In the genomic region with DNA sequence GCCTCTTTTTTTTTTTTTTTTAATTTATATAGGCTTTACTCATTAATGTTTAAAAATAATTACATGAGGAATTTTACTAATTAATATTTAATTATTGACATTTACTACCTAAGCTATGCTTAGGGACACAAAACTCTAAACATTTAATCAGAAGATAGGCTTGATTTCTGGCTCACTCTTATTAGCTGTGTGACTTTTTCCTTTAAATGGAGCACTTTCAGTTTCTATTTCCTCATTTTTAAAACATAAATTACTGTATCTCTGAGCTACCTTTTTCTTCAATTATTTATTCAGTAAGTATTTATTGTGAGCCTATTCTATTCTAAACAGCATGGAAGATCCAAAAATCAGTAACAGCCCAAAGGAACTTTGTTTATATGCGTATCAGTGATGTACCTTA, we compare ENCODE assay signal across 20 cellular contexts. TPM values are rescaled to one million over a fixed set of nuclear protein-coding genes. Genes with fewer than 3 reads are reported as not detected.
A peak's percentile ranks its signal among the peaks of the same experiment; 100 is the strongest.
DNase-seq lines count a peak whose midpoint lies in the region; ATAC-seq and TF ChIP-seq lines count a peak whose summit lies in the region.
"Had no signal": no experiment of that assay in that cellular context is flagged by ENCODE, and none has a peak within 500 bp of the region (broad histone marks: within the 10 kb centered on the region; RNA-seq: fewer than 3 reads in every experiment).

No MANE protein-coding gene starts in this region.

- TF ChIP-seq CTCF in SK-N-SH (IDR thresholded peaks at IDR 0.05) (no peak), DOHH2 (IDR thresholded peaks at IDR 0.05; ENCODE audit: low read depth, low read length, poor library complexity, severe bottlenecking) (no peak), neutrophil (IDR thresholded peaks at IDR 0.05) (no peak)

- peak overlapping the region; percentile 89 for H2AFZ ChIP-seq in SK-N-SH (ENCODE audit: low read depth)
- H2AFZ ChIP-seq: neural progenitor cell had no signal

- H3K4me1 ChIP-seq in SK-N-SH (ENCODE audit: control insufficient read depth in 1 of 2, insufficient read depth in 2 of 2, low read depth in 1 of 2, low read length in 1 of 2): peaks cover 0 to 8% of the 10 kb centered on the region in 2 experiments; a peak in 2 of 4 replicates
- H3K4me1 ChIP-seq in DOHH2 (ENCODE audit: control insufficient read depth, low read length): peaks cover 18% of the 10 kb centered on the region
- peaks cover 38 to 49% of the 10 kb centered on the region in 2 experiments for H3K4me1 ChIP-seq in neutrophil (ENCODE audit: control insufficient read depth in 1 of 2, insufficient read depth in 1 of 2, low read depth in 1 of 2, low read length in 1 of 2)
- H3K4me1 ChIP-seq: neural progenitor cell had no signal

- H3F3A ChIP-seq in SK-N-SH (replicated peaks; ENCODE audit: insufficient read depth): peaks cover 21% of the 10 kb centered on the region
- H3F3A ChIP-seq in DOHH2 (ENCODE audit: control insufficient read depth, insufficient read depth): no peaks in the 10 kb centered on the region

- CTCF ChIA-PET in SK-N-SH (lab: Yijun Ruan, JAX): no interaction called here

- H3K27ac ChIP-seq in SK-N-SH (ENCODE audit: low read depth in 2 of 2, low read length in 1 of 2): no peak overlapping the region; a peak in 1 of 4 replicates
- H3K27ac ChIP-seq in DOHH2 (ENCODE audit: low read depth, low read length): no peak overlapping the region
- H3K27ac ChIP-seq in neutrophil: peak overlapping the region; percentile 76
- H3K27ac ChIP-seq: A549, left ventricle myocardium inferior, neural progenitor cell had no signal

- ATAC-seq in SK-N-SH treated with all-trans-retinoic acid at 6 μM for 48 hours: no peak
- no peak for ATAC-seq in activated naive CD8-positive, alpha-beta T cell treated with anti-CD3 and anti-CD28 coated beads, Interleukin-2, amount 10 ng/mL, durations not matched to agents 7 days and 5 days (ENCODE audit: low read depth)
- no peak for ATAC-seq in HG03439 (IDR thresholded peaks at IDR 0.05; ENCODE audit: unreplicated experiment)
- ATAC-seq: A549, mucosa of descending colon, WTC11 had no signal

- peak overlapping the region; percentile 66 for H3K4me3 Mint-ChIP-seq in activated naive CD8-positive, alpha-beta T cell treated with anti-CD3 and anti-CD28 coated beads, Interleukin-2, amount 10 ng/mL, durations not matched to agents 7 days and 5 days
- H3K4me3 Mint-ChIP-seq: brain, neural progenitor cell, WTC11 had no signal

- H3K36me3 ChIP-seq in SK-N-SH (replicated peaks in 1 of 2; ENCODE audit: control insufficient read depth in 1 of 2, insufficient read depth in 2 of 2, low read length in 1 of 2) (no peaks in the 10 kb centered on the region), DOHH2 (ENCODE audit: control insufficient read depth, low read length) (no peaks in the 10 kb centered on the region), neutrophil (no peaks in the 10 kb centered on the region)
- H3K36me3 ChIP-seq: BLaER1 treated with 17β-estradiol and CSF1 and Interleukin-3, amounts not matched to agents 10 nM and 100 nM; left ventricle myocardium inferior; neural progenitor cell had no signal

- no peaks in the 10 kb centered on the region for H3K9me3 ChIP-seq in SK-N-SH
- no peaks in the 10 kb centered on the region for H3K9me3 ChIP-seq in DOHH2 (ENCODE audit: control insufficient read depth, insufficient read depth, low read length)
- no peaks in the 10 kb centered on the region for H3K9me3 ChIP-seq in neutrophil
- H3K9me3 ChIP-seq: A549; BLaER1 treated with 17β-estradiol and CSF1 and Interleukin-3, amounts not matched to agents 10 nM and 100 nM; left ventricle myocardium inferior; mucosa of descending colon had no signal

- H3K27me3 Mint-ChIP-seq in activated naive CD8-positive, alpha-beta T cell treated with anti-CD3 and anti-CD28 coated beads, Interleukin-2, amount 10 ng/mL, durations not matched to agents 7 days and 5 days: no peaks in the 10 kb centered on the region
- H3K27me3 Mint-ChIP-seq: brain had no signal

- H3K79me2 ChIP-seq in SK-N-SH (ENCODE audit: insufficient read depth): no peaks in the 10 kb centered on the region
- no peaks in the 10 kb centered on the region for H3K79me2 ChIP-seq in DOHH2 (ENCODE audit: control insufficient read depth, low read length)

- POLR2A ChIA-PET in SK-N-SH (lab: Yijun Ruan, JAX): no interaction called here
- POLR2A ChIA-PET in activated naive CD8-positive, alpha-beta T cell treated with anti-CD3 and anti-CD28 coated beads, Interleukin-2, amount 10 ng/mL, durations not matched to agents 7 days and 5 days (lab: Charles Lee): interaction anchor here (0.7 kb wide), 1 partner anchor 96 kb away, joined by 3 read pairs; no protein-coding TSS in a partner anchor

- peaks cover 3% of the 10 kb centered on the region for H3K9me3 Mint-ChIP-seq in activated naive CD8-positive, alpha-beta T cell treated with anti-CD3 and anti-CD28 coated beads, Interleukin-2, amount 10 ng/mL, durations not matched to agents 7 days and 5 days
- H3K9me3 Mint-ChIP-seq: brain, neural progenitor cell, WTC11 had no signal

- DNase-seq in SK-N-SH (no peak), NCI-H1417 treated with DMSO at 0.1 percent for 48 hours (lab: John Stamatoyannopoulos, UW) (no peak), SW 1271 (lab: John Stamatoyannopoulos, UW) (no peak)
- DNase-seq in activated naive CD8-positive, alpha-beta T cell treated with anti-CD3 and anti-CD28 coated beads, Interleukin-2, amount 10 ng/mL, durations not matched to agents 7 days and 5 days: no peak
- DNase-seq: left ventricle myocardium inferior; mucosa of descending colon; NCI-H146; NCI-H526 treated with DMSO at 0.1 percent for 48 hours; SHP77; small intestine; stimulated activated CD4-positive, alpha-beta T cell treated with anti-CD3 and anti-CD28 coated beads, Interleukin-4, amount 100 ng/mL, for 1 hour had no signal

- peak overlapping the region; percentile 68 for H3K4me2 ChIP-seq in SK-N-SH
- H3K4me2 ChIP-seq in DOHH2 (ENCODE audit: low read length): peak overlapping the region; percentile 7
- H3K4me2 ChIP-seq: A549, neural progenitor cell had no signal

- peaks cover 23% of the 10 kb centered on the region for H3K4me1 Mint-ChIP-seq in activated naive CD8-positive, alpha-beta T cell treated with anti-CD3 and anti-CD28 coated beads, Interleukin-2, amount 10 ng/mL, durations not matched to agents 7 days and 5 days
- H3K4me1 Mint-ChIP-seq: neural progenitor cell, WTC11 had no signal

- TF ChIP-seq RAD21 in SK-N-SH (IDR thresholded peaks at IDR 0.05; ENCODE audit: low read length): no peak

- H3K9ac ChIP-seq in SK-N-SH: peak overlapping the region; percentile 44; the same call in 1 of the 2 replicates
- H3K9ac ChIP-seq: neural progenitor cell had no signal

- H3K4me3 ChIP-seq in SK-N-SH (ENCODE audit: low read depth in 2 of 2, low read length in 1 of 2) (peak overlapping the region in 1 of 2 experiments; percentile 24; a peak in 1 of 4 replicates), DOHH2 (ENCODE audit: low read length) (no peak overlapping the region), neutrophil (ENCODE audit: low read depth in 1 of 2, low read length in 1 of 2) (peak overlapping the region; percentile 7 to 25)
- H3K4me3 ChIP-seq: A549; BLaER1 treated with 17β-estradiol and CSF1 and Interleukin-3, amounts not matched to agents 10 nM and 100 nM; left ventricle myocardium inferior; mucosa of descending colon; neural progenitor cell had no signal

- peaks cover 35% of the 10 kb centered on the region for H3K36me3 Mint-ChIP-seq in activated naive CD8-positive, alpha-beta T cell treated with anti-CD3 and anti-CD28 coated beads, Interleukin-2, amount 10 ng/mL, durations not matched to agents 7 days and 5 days
- H3K36me3 Mint-ChIP-seq: brain, neural progenitor cell, WTC11 had no signal

- peak overlapping the region; percentile 77 for H3K27ac Mint-ChIP-seq in activated naive CD8-positive, alpha-beta T cell treated with anti-CD3 and anti-CD28 coated beads, Interleukin-2, amount 10 ng/mL, durations not matched to agents 7 days and 5 days
- H3K27ac Mint-ChIP-seq: brain, neural progenitor cell, WTC11 had no signal

- 53% methylated on average over 1 of the region's 1 CpG for WGBS in SK-N-SH (ENCODE audit: low lambda C conversion rate)

- H3K9me2 ChIP-seq in SK-N-SH (no peaks in the 10 kb centered on the region), DOHH2 (replicated peaks; ENCODE audit: control insufficient read depth, low read length) (no peaks in the 10 kb centered on the region)

- no peak for TF ChIP-seq EP300 in SK-N-SH (IDR thresholded peaks at IDR 0.05; ENCODE audit: borderline replicate concordance in 1 of 2, low read depth in 1 of 2, low read length in 1 of 2)

- no peaks in the 10 kb centered on the region for H3K27me3 ChIP-seq in SK-N-SH (ENCODE audit: insufficient read depth)
- H3K27me3 ChIP-seq in DOHH2 (ENCODE audit: control insufficient read depth, low read length): no peaks in the 10 kb centered on the region
- H3K27me3 ChIP-seq in neutrophil: no peaks in the 10 kb centered on the region
- H3K27me3 ChIP-seq: BLaER1 treated with 17β-estradiol and CSF1 and Interleukin-3, amounts not matched to agents 10 nM and 100 nM; neural progenitor cell had no signal

- H4K20me1 ChIP-seq in SK-N-SH (ENCODE audit: insufficient read depth) (no peaks in the 10 kb centered on the region), DOHH2 (ENCODE audit: control insufficient read depth, insufficient read depth, low read depth, low read length) (no peaks in the 10 kb centered on the region)
- H4K20me1 ChIP-seq: BLaER1 treated with 17β-estradiol and CSF1 and Interleukin-3, amounts not matched to agents 10 nM and 100 nM had no signal

TF ChIP-seq in SK-N-SH, 30 proteins besides CTCF, POLR2A, EP300 and RAD21 (continues in another document):
- TF ChIP-seq CHD2 (IDR thresholded peaks at IDR 0.05; ENCODE audit: low read length, partially characterized antibody): no peak

TF ChIP-seq in SK-N-SH treated with all-trans-retinoic acid at 6 μM for 48 hours, 23 proteins besides CTCF, POLR2A, EP300 and RAD21 (continues in another document):
- TF ChIP-seq SNAI2 (CRISPR knock-in tag; IDR thresholded peaks at IDR 0.05) (no peak), ZFP3 (CRISPR knock-in tag; IDR thresholded peaks at IDR 0.05) (no peak), ZC3H10 (CRISPR knock-in tag; IDR thresholded peaks at IDR 0.05) (no peak), OSR1 (CRISPR knock-in tag; IDR thresholded peaks at IDR 0.05) (no peak), ZFP30 (CRISPR knock-in tag; IDR thresholded peaks at IDR 0.05) (no peak), ZNF8 (CRISPR knock-in tag; IDR thresholded peaks at IDR 0.05) (no peak), CSDC2 (CRISPR knock-in tag; IDR thresholded peaks at IDR 0.05) (no peak), ZNF565 (CRISPR knock-in tag; conservative IDR thresholded peaks at IDR 0.05; ENCODE audit: low read depth) (no peak)

RNA-seq across cellular contexts. Expression of gene MAP3K7CL, which starts 40.5 kb away (rescaled TPM):
- polyA plus RNA-seq in SK-N-SH (2012; rRNA removed): 2.3 and 5.2 TPM in 2 replicates
- polyA plus RNA-seq in SK-N-SH (2012; cell fraction: cytosol; rRNA removed): 4.1 and 5.1 TPM in 2 replicates
- 1.3 and 2.0 TPM in 2 replicates for polyA plus RNA-seq in SK-N-SH (2012; cell fraction: nucleus; rRNA removed)
- total RNA-seq in activated naive CD8-positive, alpha-beta T cell treated with anti-CD3 and anti-CD28 coated beads, Interleukin-2, amount 10 ng/mL, durations not matched to agents 7 days and 5 days: 10 to 100 TPM; 10.2 to 12.0 TPM
